Comparison of ENCODE assay signal across 8 cellular contexts in the genomic region with DNA sequence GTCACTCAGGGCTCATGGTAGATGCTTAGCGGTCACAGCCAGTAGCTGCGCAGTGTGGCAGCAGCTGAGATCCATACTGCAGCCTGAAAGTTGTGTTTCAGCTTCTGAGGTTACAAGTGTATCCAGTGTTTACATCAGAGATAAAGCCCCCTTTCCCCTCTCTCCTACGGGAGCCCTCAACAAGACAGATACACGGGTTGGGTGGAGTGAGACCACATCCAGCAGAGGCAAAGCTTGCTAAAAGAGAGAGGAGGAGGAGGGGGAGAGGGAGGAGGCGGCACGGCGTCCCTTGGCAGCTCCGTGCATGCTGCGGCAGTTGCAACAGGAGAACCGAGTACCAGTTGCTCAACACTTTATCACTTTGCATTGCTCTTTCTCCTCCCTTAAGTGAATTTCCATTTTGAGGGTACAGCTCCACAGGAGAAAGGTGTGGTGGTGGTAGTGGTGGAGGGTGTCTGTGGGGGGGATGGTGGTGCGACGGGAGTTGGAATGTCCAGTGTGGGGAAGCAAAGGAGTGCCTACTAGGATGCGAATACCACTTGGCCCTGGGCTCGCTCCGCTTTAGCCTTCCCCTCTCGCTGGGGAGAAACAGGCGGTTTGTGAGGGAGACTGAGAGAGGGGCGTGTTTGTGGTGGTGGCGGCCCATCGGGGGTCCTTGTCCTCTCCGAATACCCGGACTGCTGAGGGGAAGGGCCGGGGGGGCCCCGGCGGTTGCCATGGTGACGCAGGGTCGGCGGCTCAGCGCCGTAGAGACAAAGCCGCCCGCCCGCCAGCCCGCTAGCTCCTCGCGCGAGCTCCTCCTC. TPM values are rescaled to one million over a fixed set of nuclear protein-coding genes. Genes with fewer than 3 reads are reported as not detected.
DNase-seq lines count a peak whose midpoint lies in the region; ATAC-seq and TF ChIP-seq lines count a peak whose summit lies in the region.

No MANE protein-coding gene starts in this region.

- H3K36me3 Mint-ChIP-seq in natural killer cell treated with Interleukin-12 subunit alpha and Interleukin-12 subunit beta and Interleukin-15 and Interleukin-18, amount 100 ng/mL, for 72 hours = no peaks in the 10 kb centered on the region

- no peaks in the 10 kb centered on the region for H3K9me3 Mint-ChIP-seq in natural killer cell treated with Interleukin-12 subunit alpha and Interleukin-12 subunit beta and Interleukin-15 and Interleukin-18, amount 100 ng/mL, for 72 hours

- TF ChIP-seq CTCF in esophagus muscularis mucosa (IDR thresholded peaks at IDR 0.05) = no peak

- H3K4me1 ChIP-seq in esophagus muscularis mucosa = peaks cover 15 to 20% (median 19%) of the 10 kb centered on the region in 4 donors

- H3K27me3 ChIP-seq in esophagus muscularis mucosa = peaks cover 0 to 65% (median 34%) of the 10 kb centered on the region in 4 donors

- no peak for TF ChIP-seq EP300 in esophagus muscularis mucosa (IDR thresholded peaks at IDR 0.05)

- ATAC-seq in natural killer cell treated with Interleukin-12 subunit alpha and Interleukin-12 subunit beta and Interleukin-15 and Interleukin-18, amount 100 ng/mL, for 72 hours = peak; percentile 54 to 85
- ATAC-seq in GM19324 (IDR thresholded peaks at IDR 0.05; ENCODE audit: low FRiP score, unreplicated experiment) (no peak), GM19463 (IDR thresholded peaks at IDR 0.05; ENCODE audit: unreplicated experiment) (no peak)

- no peaks in the 10 kb centered on the region for H3K36me3 ChIP-seq in esophagus muscularis mucosa

- H3K4me3 Mint-ChIP-seq in natural killer cell treated with Interleukin-12 subunit alpha and Interleukin-12 subunit beta and Interleukin-15 and Interleukin-18, amount 100 ng/mL, for 72 hours = peak overlapping the region; percentile 78

- no peak overlapping the region for H3K27ac Mint-ChIP-seq in natural killer cell treated with Interleukin-12 subunit alpha and Interleukin-12 subunit beta and Interleukin-15 and Interleukin-18, amount 100 ng/mL, for 72 hours

- H3K9me3 ChIP-seq in esophagus muscularis mucosa = no peaks in the 10 kb centered on the region

- 17% methylated on average over 16 of the region's 37 CpGs for WGBS in esophagus muscularis mucosa

- intact Hi-C loops in esophagus muscularis mucosa (cut with DNase I) = no loop called here

- peak; percentile 12 for DNase-seq in activated effector memory CD4-positive, alpha-beta T cell treated with Interleukin-2 at 50 U/mL for 16 hours
- DNase-seq in activated effector memory CD4-positive, alpha-beta T cell treated with anti-CD3 and anti-CD28 coated beads, Interleukin-2, amount 50 U/mL, for 16 hours = no peak
- peak; percentile 67 to 74 for DNase-seq in NCI-H2081 (lab: John Stamatoyannopoulos, UW)
- DNase-seq in activated CD4-positive, alpha-beta T cell treated with anti-CD3 and anti-CD28 coated beads, Interleukin-2, amount 50 U/mL, for 1 hour = peak; percentile 32
- DNase-seq in esophagus muscularis mucosa (ENCODE audit: extremely low spot score) = no peak
- DNase-seq in natural killer cell treated with Interleukin-12 subunit alpha and Interleukin-12 subunit beta and Interleukin-15 and Interleukin-18, amount 100 ng/mL, for 72 hours (ENCODE audit: low spot score) = peak; percentile 63

- peak overlapping the region; percentile 45 to 60 (median 52) for H3K4me3 ChIP-seq in esophagus muscularis mucosa

- H3K27me3 Mint-ChIP-seq in natural killer cell treated with Interleukin-12 subunit alpha and Interleukin-12 subunit beta and Interleukin-15 and Interleukin-18, amount 100 ng/mL, for 72 hours = peaks cover 40 to 69% of the 10 kb centered on the region in 2 donors

- TF ChIP-seq POLR2A in esophagus muscularis mucosa (IDR thresholded peaks at IDR 0.05; ENCODE audit: low read depth) = no peak

- H3K27ac ChIP-seq in esophagus muscularis mucosa (replicated peaks in 1 of 4) = peak overlapping the region in 1 of 4 donors; percentile 3

- H3K4me1 Mint-ChIP-seq in natural killer cell treated with Interleukin-12 subunit alpha and Interleukin-12 subunit beta and Interleukin-15 and Interleukin-18, amount 100 ng/mL, for 72 hours (ENCODE audit: low read depth in 2 of 2) = peaks cover 13% of the 10 kb centered on the region in 2 donors

RNA-seq across cellular contexts. Expression of gene RNF182, which starts 0.4 kb away (rescaled TPM):
- under 1 TPM in 3 of 4 donors, not detected in 1; 0.40 to 0.50 (median 0.45) TPM for total RNA-seq in esophagus muscularis mucosa
- total RNA-seq in natural killer cell treated with Interleukin-12 subunit alpha and Interleukin-12 subunit beta and Interleukin-15 and Interleukin-18, amount 100 ng/mL, for 72 hours = not detected

Comparison
In these comparisons a context has a peak if more than half of its experiments do, and no peak if none do; other contexts are left out.
1. DNase-seq: peak in activated effector memory CD4-positive, alpha-beta T cell treated with Interleukin-2 at 50 U/mL for 16 hours (single experiment), NCI-H2081 (2 of 2), activated CD4-positive, alpha-beta T cell treated with anti-CD3 and anti-CD28 coated beads, Interleukin-2, amount 50 U/mL, for 1 hour (single experiment) and natural killer cell treated with Interleukin-12 subunit alpha and Interleukin-12 subunit beta and Interleukin-15 and Interleukin-18, amount 100 ng/mL, for 72 hours (single experiment); none in activated effector memory CD4-positive, alpha-beta T cell treated with anti-CD3 and anti-CD28 coated beads, Interleukin-2, amount 50 U/mL, for 16 hours (single experiment) and esophagus muscularis mucosa (single experiment).
2. ATAC-seq: peak in natural killer cell treated with Interleukin-12 subunit alpha and Interleukin-12 subunit beta and Interleukin-15 and Interleukin-18, amount 100 ng/mL, for 72 hours (2 of 2); none in GM19324 (single experiment) and GM19463 (single experiment).